ENCODE assay signal across 27 cellular contexts in genomic region chr6:159190460-159190859, GRCh38. TPM values are rescaled to one million over a fixed set of nuclear protein-coding genes. Genes with fewer than 3 reads are reported as not detected.
"Had no signal": no experiment of that assay in that cellular context is flagged by ENCODE, and none has a peak within 500 bp of the region (broad histone marks: within the 10 kb centered on the region; RNA-seq: fewer than 3 reads in every experiment).

No MANE protein-coding gene starts in this region.

- H3K4me1 Mint-ChIP-seq: T-cell had no signal

- DNase-seq: Karpas-422; KG1; MM.1S; NCI-H1048; NCI-H1105; NCI-H1417 treated with DMSO at 0.1 percent for 48 hours; NCI-H146; NCI-H1694 treated with DMSO at 0.1 percent for 48 hours; NCI-H1930; NCI-H2081; NCI-H2107; NCI-H2227 treated with DMSO at 0.1 percent for 48 hours; NCI-H524; NCI-H526 treated with DMSO at 0.1 percent for 48 hours; NCI-H748 treated with DMSO at 0.1 percent for 48 hours; NK-92 treated with Interleukin-12 subunit alpha and Interleukin-12 subunit beta, amount 100 ng/mL, for 24 hours; RPMI8226; SHP77; SK-N-SH; SW 1271; T-cell had no signal

- H3K9ac ChIP-seq: SK-N-SH had no signal

- FAIRE-seq: RCC 7860 had no signal

- ATAC-seq: T-cell had no signal

- H3K27ac Mint-ChIP-seq: T-cell; T-helper 1 cell treated with Interleukin-12 subunit alpha and Interleukin-12 subunit beta and Interleukin-4 antibody, amounts not matched to agents 30 μg/mL and 1 μg/mL, for 36 hours had no signal

- H3K9me3 ChIP-seq: SK-N-SH had no signal

- H3K4me3 Mint-ChIP-seq: T-cell; T-helper 1 cell treated with Interleukin-12 subunit alpha and Interleukin-12 subunit beta and Interleukin-4 antibody, amounts not matched to agents 30 μg/mL and 1 μg/mL, for 36 hours had no signal

- H3K4me2 ChIP-seq: SK-N-SH had no signal

- H3K9me3 Mint-ChIP-seq: T-helper 1 cell treated with Interleukin-12 subunit alpha and Interleukin-12 subunit beta and Interleukin-4 antibody, amounts not matched to agents 30 μg/mL and 1 μg/mL, for 36 hours had no signal

RNA-seq across cellular contexts. Expression of gene FNDC1, which starts 21.3 kb away (rescaled TPM):
- total RNA-seq: HT1080; M059J; NCI-H460; T-helper 2 cell treated with Interferon-gamma antibody and Interleukin-4, amounts not matched to agents 100 ng/mL and 5 ng/mL, for 36 hours had no signal
- polyA plus RNA-seq: SK-N-SH had no signal
